ENCODE assay signal across 9 cellular contexts in the genomic region with DNA sequence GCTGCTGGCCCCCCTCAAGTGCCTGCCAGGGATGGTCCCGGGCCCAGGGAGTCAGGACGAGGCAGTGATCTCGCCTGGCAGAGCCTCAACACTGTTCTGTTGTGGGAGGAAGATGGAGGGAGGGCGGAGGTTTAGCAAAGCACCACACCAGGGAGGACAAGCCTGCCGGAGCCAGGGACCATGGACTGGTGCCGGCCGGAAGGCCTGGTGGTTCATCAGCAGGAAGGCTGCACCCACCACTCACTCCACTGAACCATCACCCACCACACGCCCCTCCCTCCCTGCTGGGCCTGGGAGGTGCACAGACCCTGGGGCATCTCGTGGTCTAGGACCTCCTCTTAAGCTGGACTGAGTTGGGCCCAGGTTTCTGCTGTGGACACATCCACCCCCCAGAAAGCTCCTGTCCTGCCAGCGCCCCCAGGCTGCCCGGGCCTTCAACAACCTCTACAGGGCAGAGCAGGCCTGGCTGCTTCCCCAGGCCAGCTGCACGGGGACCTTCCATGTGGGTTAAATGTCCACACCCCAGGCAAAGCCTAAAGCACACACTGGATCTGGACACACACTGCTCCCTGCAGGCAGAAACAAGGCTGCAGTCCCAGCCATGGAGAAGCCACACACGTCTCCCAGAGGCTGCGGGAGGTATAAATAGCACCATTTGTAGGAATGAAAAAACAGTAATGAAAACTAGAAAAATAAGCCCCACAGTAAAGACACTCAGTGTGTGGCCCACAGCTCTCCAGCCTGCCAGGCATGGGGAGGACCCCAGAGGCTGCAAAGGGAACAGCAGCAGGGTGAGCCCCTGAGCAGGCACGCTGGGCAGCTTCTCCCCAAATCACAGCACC. TPM values are rescaled to one million over a fixed set of nuclear protein-coding genes. Genes with fewer than 3 reads are reported as not detected.
DNase-seq lines count a peak whose midpoint lies in the region; ATAC-seq, FAIRE-seq and TF ChIP-seq lines count a peak whose summit lies in the region.
"Had no signal": no experiment of that assay in that cellular context is flagged by ENCODE, and none has a peak within 500 bp of the region (broad histone marks: within the 10 kb centered on the region; RNA-seq: fewer than 3 reads in every experiment).

No MANE protein-coding gene starts in this region.

- ATAC-seq in RWPE2 (ENCODE audit: low read depth) (peak; percentile 8; the same call in 1 of the 3 replicates), sciatic nerve (peak; percentile 49), GM18909 (IDR thresholded peaks at IDR 0.05; ENCODE audit: poor library complexity, unreplicated experiment) (no peak), GM18517 (IDR thresholded peaks at IDR 0.05; ENCODE audit: unreplicated experiment) (no peak)

- H3K27me3 ChIP-seq in RWPE2 (ENCODE audit: insufficient read depth, poor library complexity, severe bottlenecking): no peaks in the 10 kb centered on the region

- no peak for FAIRE-seq in HTR-8/SVneo (lab: Jason Lieb, UNC)

- intact Hi-C loops in sciatic nerve (cut with DNase I): no loop called here

- no peaks in the 10 kb centered on the region for H3K9me3 ChIP-seq in RWPE2 (ENCODE audit: severe bottlenecking)

- TF ChIP-seq CTCF in GM12872 (IDR thresholded peaks at IDR 0.05; ENCODE audit: insufficient read depth, low read depth, low read length) (peak; percentile 41; the same call in 2 of the 3 replicates), RWPE2 (IDR thresholded peaks at IDR 0.05; ENCODE audit: poor library complexity, severe bottlenecking) (peak; percentile 6)

- peak; percentile 60 for DNase-seq in RWPE2 (ENCODE audit: low spot score)
- DNase-seq in fibroblast of peridontal ligament (ENCODE audit: extremely low read depth): peak; percentile 78
- no peak for DNase-seq in sciatic nerve (ENCODE audit: low spot score)
- no peak for DNase-seq in NCI-H2081 treated with DMSO at 0.1 percent for 48 hours (lab: John Stamatoyannopoulos, UW)
- no peak for DNase-seq in HTR-8/SVneo (ENCODE audit: insufficient read length, low spot score)
- DNase-seq: activated gamma-delta T cell treated with Interleukin-2 at 50 U/mL for 16 hours had no signal

- H3K27ac ChIP-seq in RWPE2 (ENCODE audit: poor library complexity, severe bottlenecking): no peak overlapping the region

- peaks cover 7% of the 10 kb centered on the region for H3K4me1 ChIP-seq in RWPE2 (ENCODE audit: insufficient read depth, poor library complexity, severe bottlenecking)

- no peak overlapping the region for H3K4me3 ChIP-seq in RWPE2 (ENCODE audit: severe bottlenecking)

- H3K36me3 ChIP-seq in RWPE2 (ENCODE audit: low read depth): peaks cover 6% of the 10 kb centered on the region

RNA-seq across cellular contexts. Expression of a gene that starts 10.4 kb away (rescaled TPM):
- 7.1 TPM for total RNA-seq in sciatic nerve

RNA-seq across cellular contexts. Expression of a gene that starts 23.9 kb away (rescaled TPM):
- total RNA-seq in sciatic nerve: 78.5 TPM

RNA-seq across cellular contexts. Expression of a gene that starts 38.9 kb away (rescaled TPM):
- total RNA-seq in sciatic nerve: 19.4 TPM

RNA-seq across cellular contexts. Expression of a gene that starts 49.1 kb away (rescaled TPM):
- total RNA-seq in sciatic nerve: 2.4 TPM

Comparison
In these comparisons a context has a peak if more than half of its experiments do, and no peak if none do; other contexts are left out.
1. ATAC-seq: peak in RWPE2 (single experiment) and sciatic nerve (single experiment); none in GM18909 (single experiment) and GM18517 (single experiment).
2. DNase-seq: peak in RWPE2 (single experiment) and fibroblast of peridontal ligament (single experiment); none in sciatic nerve (single experiment), NCI-H2081 treated with DMSO at 0.1 percent for 48 hours (single experiment) and HTR-8/SVneo (single experiment).